In genomic region chr13:100356889-100357288, GRCh38 we compare ENCODE assay signal across 31 cellular contexts.
DNase-seq lines count a peak whose midpoint lies in the region; FAIRE-seq and TF ChIP-seq lines count a peak whose summit lies in the region.
"Had no signal": no experiment of that assay in that cellular context is flagged by ENCODE, and none has a peak within 500 bp of the region (broad histone marks: within the 10 kb centered on the region; RNA-seq: fewer than 3 reads in every experiment).

No MANE protein-coding gene starts in this region.

- in situ Hi-C loops in astrocyte of the spinal cord (cut with HindIII; ENCODE audit: low sequenced_read_pairs) = no loop called here

- DNase-seq in ELR (ENCODE audit: low read depth) (peak; percentile 5), NOMO-1 treated with DMSO at 0.1 percent for 48 hours (lab: John Stamatoyannopoulos, UW; ENCODE audit: unreplicated experiment) (peak; percentile 91), astrocyte of the spinal cord (ENCODE audit: low read depth, low spot score) (peak; percentile 25), small intestine (no peak), NCI-H2227 treated with DMSO at 0.1 percent for 48 hours (lab: John Stamatoyannopoulos, UW) (no peak), T-helper 2 cell (no peak)
- DNase-seq in stimulated activated naive CD4-positive, alpha-beta T cell (lab: John Stamatoyannopoulos, UW) = no peak
- DNase-seq: activated CD4-positive, alpha-beta T cell treated with anti-CD3 and anti-CD28 coated beads for 36 hours; activated gamma-delta T cell treated with Interleukin-2 at 50 U/mL for 16 hours; activated T-cell treated with anti-CD3 and anti-CD28 coated beads, Interleukin-2, amount 50 U/mL, for 1 hour; brain microvascular endothelial cell; CD8-positive, alpha-beta T cell; DMS153; effector memory CD4-positive, alpha-beta T cell; GDM1; H9; hypothalamus; Kasumi-1; left ventricle myocardium superior; NCI-H1105; NCI-H2081; NCI-H82; ovary; SHP77 treated with DMSO at 0.1 percent for 48 hours; stimulated activated CD4-positive, alpha-beta T cell treated with anti-CD3 and anti-CD28 coated beads, Interleukin-12 subunit alpha, Interleukin-12 subunit beta, amount 100 ng/mL, for 4 hours; stimulated activated CD4-positive, alpha-beta T cell treated with anti-CD3 and anti-CD28 coated beads, Interleukin-4, amount 100 ng/mL, for 24 hours; stimulated activated naive CD8-positive, alpha-beta T cell treated with anti-CD3 and anti-CD28 coated beads, Interleukin-15, Interleukin-2, amounts not matched to agents 100 U/mL and 50 U/mL, for 24 hours had no signal

- no peak for TF ChIP-seq CTCF in astrocyte of the spinal cord (IDR thresholded peaks at IDR 0.05; ENCODE audit: low read depth, low read length)

- H3K4me3 ChIP-seq in astrocyte of the spinal cord (ENCODE audit: low read depth, low read length) (no peak overlapping the region), small intestine (ENCODE audit: low read depth in 1 of 2, low read length in 2 of 2) (no peak overlapping the region)
- H3K4me3 ChIP-seq: gastroesophageal sphincter, ovary, vagina had no signal

- WGBS in small intestine, 3 donors = 68 to 81% (median 80%) methylated on average over 3 of the region's 3 CpGs

- H3K27ac ChIP-seq in small intestine (ENCODE audit: low read depth in 1 of 2, low read length in 1 of 2) = no peak overlapping the region
- H3K27ac ChIP-seq: brain microvascular endothelial cell, gastroesophageal sphincter, HL-60, ovary, vagina had no signal

- no peaks in the 10 kb centered on the region for H3K36me3 ChIP-seq in small intestine (ENCODE audit: control insufficient read depth in 2 of 2, insufficient read depth in 2 of 2, low read length in 2 of 2)
- H3K36me3 ChIP-seq: brain microvascular endothelial cell, ovary, vagina had no signal

- H3K9me3 ChIP-seq in small intestine (ENCODE audit: control insufficient read depth, low read depth) = no peaks in the 10 kb centered on the region
- H3K9me3 ChIP-seq: gastroesophageal sphincter, ovary, vagina had no signal

- peak; percentile 19 for FAIRE-seq in small intestine (lab: Jason Lieb, UNC)
- FAIRE-seq: GM18507 had no signal

- no peaks in the 10 kb centered on the region for H3K4me1 ChIP-seq in small intestine (ENCODE audit: control insufficient read depth in 2 of 2, insufficient read depth in 1 of 2, low read depth in 1 of 2, low read length in 1 of 2)
- H3K4me1 ChIP-seq: gastroesophageal sphincter, vagina had no signal

- H3K27me3 ChIP-seq in small intestine (ENCODE audit: control insufficient read depth in 2 of 2, insufficient read depth in 2 of 2, low read length in 2 of 2) = no peaks in the 10 kb centered on the region
- H3K27me3 ChIP-seq: brain microvascular endothelial cell, gastroesophageal sphincter, ovary, vagina had no signal

Comparison
In these comparisons a context has a peak if more than half of its experiments do, and no peak if none do; other contexts are left out.
1. DNase-seq: peak in ELR (single experiment), NOMO-1 treated with DMSO at 0.1 percent for 48 hours (single experiment) and astrocyte of the spinal cord (single experiment); none in small intestine (single experiment), stimulated activated naive CD4-positive, alpha-beta T cell (0 of 6), NCI-H2227 treated with DMSO at 0.1 percent for 48 hours (single experiment) and T-helper 2 cell (0 of 5).